23 cellular contexts compared by ENCODE assay signal in genomic region chr10:95770084-95770720, GRCh38. TPM values are rescaled to one million over a fixed set of nuclear protein-coding genes. Genes with fewer than 3 reads are reported as not detected.
DNase-seq lines count a peak whose midpoint lies in the region; ATAC-seq and TF ChIP-seq lines count a peak whose summit lies in the region.
"Had no signal": no experiment of that assay in that cellular context is flagged by ENCODE, and none has a peak within 500 bp of the region (broad histone marks: within the 10 kb centered on the region; RNA-seq: fewer than 3 reads in every experiment).

No MANE protein-coding gene starts in this region.

- H3K4me3 ChIP-seq in OCI-LY7 (ENCODE audit: low read depth, low read length, poor library complexity, severe bottlenecking), result no peak overlapping the region
- H3K4me3 ChIP-seq in BE2C (ENCODE audit: low read depth, low read length), result no peak overlapping the region
- H3K4me3 ChIP-seq: A549, HAP-1, pancreas, upper lobe of left lung had no signal

- POLR2A ChIA-PET in OCI-LY7 (lab: Charles Lee), result no interaction called here

- no peak overlapping the region; the same call in 1 of the 2 replicates for H3K4me2 ChIP-seq in OCI-LY7 (ENCODE audit: low read length)
- H3K4me2 ChIP-seq: A549 had no signal

- H3K27me3 ChIP-seq in BE2C, result no peaks in the 10 kb centered on the region
- H3K27me3 ChIP-seq: pancreas, upper lobe of left lung had no signal

- DNase-seq in activated CD4-positive, alpha-beta T cell treated with anti-CD3 and anti-CD28 coated beads, Interleukin-2, amount 10 ng/mL, durations not matched to agents 24 days and 14 days, result no peak
- no peak for DNase-seq in activated CD4-positive, alpha-beta T cell treated with anti-CD3 and anti-CD28 coated beads for 4 hours
- no peak for DNase-seq in OCI-LY7 (ENCODE audit: low spot score)
- DNase-seq in left colon, result no peak
- no peak for DNase-seq in stimulated activated naive B cell treated with anti-CD40 and anti-IgM and Interleukin-4, amounts not matched to agents 10 μg/mL and 1 μg/mL and 100 μg/mL, for 72 hours
- DNase-seq in dermis blood vessel endothelial cell, result no peak
- no peak for DNase-seq in BE2C
- no peak for DNase-seq in activated naive CD4-positive, alpha-beta T cell (lab: John Stamatoyannopoulos, UW)
- DNase-seq: activated CD4-positive, alpha-beta T cell treated with anti-CD3 and anti-CD28 coated beads, Interleukin-2, amount 10 ng/mL, durations not matched to agents 7 days and 5 days; COR-L47; EL; KG1; MV-4-11; naive thymus-derived CD4-positive, alpha-beta T cell; NCI-H187; NCI-H774; pancreas; right cardiac atrium; upper lobe of left lung had no signal

- H3K27me3 Mint-ChIP-seq in activated CD4-positive, alpha-beta T cell treated with anti-CD3 and anti-CD28 coated beads, Interleukin-2, amount 10 ng/mL, durations not matched to agents 24 days and 14 days, result peaks cover 5% of the 10 kb centered on the region
- H3K27me3 Mint-ChIP-seq in stimulated activated naive B cell treated with anti-CD40 and anti-IgM and Interleukin-4, amounts not matched to agents 10 μg/mL and 1 μg/mL and 100 μg/mL, for 72 hours, result no peaks in the 10 kb centered on the region
- H3K27me3 Mint-ChIP-seq: activated T-helper 17 cell treated with anti-CD3 and anti-CD28 coated beads, Interleukin-2, amount 50 U/mL, for 72 hours had no signal

- H3K36me3 ChIP-seq in OCI-LY7 (ENCODE audit: insufficient read depth, low read length) (no peaks in the 10 kb centered on the region; the same call in 1 of the 2 replicates), BE2C (no peaks in the 10 kb centered on the region)
- H3K36me3 ChIP-seq: HAP-1, pancreas, upper lobe of left lung had no signal

- ATAC-seq in left colon, result peak; percentile 58
- ATAC-seq in stimulated activated naive B cell treated with anti-CD40 and anti-IgM and Interleukin-4, amounts not matched to agents 10 μg/mL and 1 μg/mL and 100 μg/mL, for 72 hours (replicated peaks), result no peak
- ATAC-seq: A549; activated T-helper 17 cell treated with anti-CD3 and anti-CD28 coated beads, Interleukin-2, amount 50 U/mL, for 72 hours; naive thymus-derived CD4-positive, alpha-beta T cell; Panc1; pancreas had no signal

- BruUV-seq in OCI-LY7 (replicated peaks; lab: Mats Ljungman, UMichigan), result no TSS peak

- peak overlapping the region; percentile 51; the same call in 1 of the 2 replicates for H2AFZ ChIP-seq in OCI-LY7 (ENCODE audit: low read length)

- no peak overlapping the region for H3K4me3 Mint-ChIP-seq in activated CD4-positive, alpha-beta T cell treated with anti-CD3 and anti-CD28 coated beads, Interleukin-2, amount 10 ng/mL, durations not matched to agents 24 days and 14 days
- peak overlapping the region; percentile 34 to 61 for H3K4me3 Mint-ChIP-seq in stimulated activated naive B cell treated with anti-CD40 and anti-IgM and Interleukin-4, amounts not matched to agents 10 μg/mL and 1 μg/mL and 100 μg/mL, for 72 hours
- H3K4me3 Mint-ChIP-seq: activated CD4-positive, alpha-beta T cell treated with anti-CD3 and anti-CD28 coated beads, Interleukin-2, amount 10 ng/mL, durations not matched to agents 7 days and 5 days; activated T-helper 17 cell treated with anti-CD3 and anti-CD28 coated beads, Interleukin-2, amount 50 U/mL, for 72 hours; naive thymus-derived CD4-positive, alpha-beta T cell had no signal

- CTCF ChIA-PET in OCI-LY7 (lab: Charles Lee; ENCODE audit: unreplicated experiment), result no interaction called here

- peaks cover 15% of the 10 kb centered on the region; the same call in 1 of the 2 replicates for H3K9me3 ChIP-seq in OCI-LY7 (ENCODE audit: low read length)
- H3K9me3 ChIP-seq in BE2C, result no peaks in the 10 kb centered on the region
- H3K9me3 ChIP-seq: HAP-1, pancreas, upper lobe of left lung had no signal

- H3K4me1 ChIP-seq in OCI-LY7 (ENCODE audit: insufficient read depth, low read length, poor library complexity, severe bottlenecking) (peaks cover 17% of the 10 kb centered on the region), BE2C (no peaks in the 10 kb centered on the region)
- H3K4me1 ChIP-seq: A549, HAP-1, pancreas had no signal

- H4K20me1 ChIP-seq in OCI-LY7 (ENCODE audit: insufficient read depth, low read length), result no peaks in the 10 kb centered on the region

- no peak overlapping the region for H3K27ac ChIP-seq in OCI-LY7 (ENCODE audit: low read depth, low read length, poor library complexity, severe bottlenecking)
- H3K27ac ChIP-seq: A549, pancreas had no signal

- peak overlapping the region; percentile 48 for H3K27ac Mint-ChIP-seq in activated CD4-positive, alpha-beta T cell treated with anti-CD3 and anti-CD28 coated beads, Interleukin-2, amount 10 ng/mL, durations not matched to agents 24 days and 14 days
- H3K27ac Mint-ChIP-seq in stimulated activated naive B cell treated with anti-CD40 and anti-IgM and Interleukin-4, amounts not matched to agents 10 μg/mL and 1 μg/mL and 100 μg/mL, for 72 hours, result peak overlapping the region; percentile 79
- H3K27ac Mint-ChIP-seq: activated CD4-positive, alpha-beta T cell treated with anti-CD3 and anti-CD28 coated beads, Interleukin-2, amount 10 ng/mL, durations not matched to agents 7 days and 5 days; activated T-helper 17 cell treated with anti-CD3 and anti-CD28 coated beads, Interleukin-2, amount 50 U/mL, for 72 hours had no signal

- peaks cover 28% of the 10 kb centered on the region for H3K36me3 Mint-ChIP-seq in activated CD4-positive, alpha-beta T cell treated with anti-CD3 and anti-CD28 coated beads, Interleukin-2, amount 10 ng/mL, durations not matched to agents 24 days and 14 days (ENCODE audit: low read depth)
- H3K36me3 Mint-ChIP-seq in stimulated activated naive B cell treated with anti-CD40 and anti-IgM and Interleukin-4, amounts not matched to agents 10 μg/mL and 1 μg/mL and 100 μg/mL, for 72 hours, result peaks cover 70 to 76% of the 10 kb centered on the region in 2 donors

- no peak for TF ChIP-seq CTCF in OCI-LY7 (conservative IDR thresholded peaks at IDR 0.05; ENCODE audit: low read length)
- TF ChIP-seq CTCF in BE2C (IDR thresholded peaks at IDR 0.05; ENCODE audit: low read depth, low read length), result no peak

- peaks cover 7% of the 10 kb centered on the region for H3K9me3 Mint-ChIP-seq in activated CD4-positive, alpha-beta T cell treated with anti-CD3 and anti-CD28 coated beads, Interleukin-2, amount 10 ng/mL, durations not matched to agents 24 days and 14 days
- peaks cover 17 to 21% of the 10 kb centered on the region in 2 donors for H3K9me3 Mint-ChIP-seq in stimulated activated naive B cell treated with anti-CD40 and anti-IgM and Interleukin-4, amounts not matched to agents 10 μg/mL and 1 μg/mL and 100 μg/mL, for 72 hours
- H3K9me3 Mint-ChIP-seq: activated T-helper 17 cell treated with anti-CD3 and anti-CD28 coated beads, Interleukin-2, amount 50 U/mL, for 72 hours had no signal

- intact Hi-C loops in activated CD4-positive, alpha-beta T cell treated with anti-CD3 and anti-CD28 coated beads, Interleukin-2, amount 10 ng/mL, durations not matched to agents 24 days and 14 days (cut with micrococcal nuclease), result no loop called here
- intact Hi-C loops in OCI-LY7 (cut with micrococcal nuclease; ENCODE audit: unreplicated experiment) (no loop called here), left colon (cut with DNase I, micrococcal nuclease) (no loop called here)

- no peaks in the 10 kb centered on the region for H3K9me2 ChIP-seq in OCI-LY7 (ENCODE audit: insufficient read depth, low read length)

- no peaks in the 10 kb centered on the region for H3K79me2 ChIP-seq in OCI-LY7 (ENCODE audit: insufficient read depth, low read depth, low read length)

- peaks cover 17% of the 10 kb centered on the region for H3K4me1 Mint-ChIP-seq in activated CD4-positive, alpha-beta T cell treated with anti-CD3 and anti-CD28 coated beads, Interleukin-2, amount 10 ng/mL, durations not matched to agents 24 days and 14 days
- peaks cover 47 to 77% of the 10 kb centered on the region in 2 donors for H3K4me1 Mint-ChIP-seq in stimulated activated naive B cell treated with anti-CD40 and anti-IgM and Interleukin-4, amounts not matched to agents 10 μg/mL and 1 μg/mL and 100 μg/mL, for 72 hours
- H3K4me1 Mint-ChIP-seq: activated CD4-positive, alpha-beta T cell treated with anti-CD3 and anti-CD28 coated beads, Interleukin-2, amount 10 ng/mL, durations not matched to agents 7 days and 5 days; activated T-helper 17 cell treated with anti-CD3 and anti-CD28 coated beads, Interleukin-2, amount 50 U/mL, for 72 hours had no signal

RNA-seq across cellular contexts. Expression of gene ENTPD1, which starts 14.2 kb away (rescaled TPM):
- 13.0 and 17.0 TPM in 2 replicates for total RNA-seq in activated CD4-positive, alpha-beta T cell treated with anti-CD3 and anti-CD28 coated beads, Interleukin-2, amount 10 ng/mL, durations not matched to agents 24 days and 14 days
- total RNA-seq in OCI-LY7 (2014; rRNA removed; shearing (Covaris generic)), result 1.7 and 5.1 TPM in 2 replicates
- 3.7 and 6.7 TPM in 2 replicates for total RNA-seq in OCI-LY7 (2022)
- 10 to 100 TPM in 1 of 2 donors, 1 to 10 TPM in 1; 5.8 to 14.4 TPM for total RNA-seq in left colon
- total RNA-seq in dermis blood vessel endothelial cell, result 32.2 and 54.4 TPM in 2 replicates
- 3.8 TPM for polyA plus RNA-seq in BE2C (2012; ENCODE audit: insufficient read depth, insufficient read length, low read depth)
